ENCODE assay signal across 16 cellular contexts in the genomic region with DNA sequence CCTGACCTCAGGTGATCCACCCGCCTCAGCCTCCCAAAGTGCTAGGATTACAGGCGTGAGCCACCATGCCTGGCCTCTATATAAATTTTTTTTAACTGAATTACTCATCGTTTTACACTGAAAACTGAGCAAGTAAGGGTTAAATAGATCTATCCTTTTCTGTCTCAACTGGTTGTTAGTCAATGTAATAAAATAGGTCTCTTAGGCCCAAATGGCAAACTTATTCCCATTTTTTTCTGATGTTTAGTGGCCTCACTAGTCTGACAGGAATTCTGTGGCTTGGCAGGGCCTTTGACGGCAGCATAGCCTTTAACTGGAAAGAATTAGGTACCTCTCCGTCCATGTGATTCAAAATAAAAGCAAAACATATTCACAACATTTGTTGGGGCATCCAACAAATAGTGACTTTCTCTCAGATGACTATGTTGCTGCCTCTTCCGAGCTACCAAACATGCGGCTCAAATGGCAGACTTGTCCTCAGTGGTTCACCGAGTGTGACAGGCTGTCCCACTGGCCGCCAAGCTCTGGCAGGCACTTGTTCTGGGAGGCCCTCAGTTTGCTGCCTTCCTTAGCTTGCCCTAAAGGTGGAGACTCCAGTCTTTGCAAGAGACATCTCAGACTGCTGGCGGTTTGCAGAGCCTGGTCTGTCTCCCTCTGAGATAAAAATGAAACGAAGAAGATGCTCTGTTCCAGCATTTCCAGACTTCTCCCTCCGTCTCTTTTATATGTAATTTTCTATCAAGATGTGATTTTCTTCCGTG. TPM values are rescaled to one million over a fixed set of nuclear protein-coding genes. Genes with fewer than 3 reads are reported as not detected.
A peak's percentile ranks its signal among the peaks of the same experiment; 100 is the strongest.
DNase-seq lines count a peak whose midpoint lies in the region; ATAC-seq and TF ChIP-seq lines count a peak whose summit lies in the region.
"Had no signal": no experiment of that assay in that cellular context is flagged by ENCODE, and none has a peak within 500 bp of the region (broad histone marks: within the 10 kb centered on the region; RNA-seq: fewer than 3 reads in every experiment).

No MANE protein-coding gene starts in this region.

- H3K9me2 ChIP-seq in Karpas-422 (replicated peaks; ENCODE audit: insufficient read depth, low read length) (no peaks in the 10 kb centered on the region), neural cell (ENCODE audit: insufficient read depth, low read length) (no peaks in the 10 kb centered on the region)

- peak overlapping the region; percentile 74 to 97 (median 90) for H3K4me2 ChIP-seq in BLaER1 treated with 17β-estradiol and CSF1 and Interleukin-3, amounts not matched to agents 10 nM and 100 nM
- peak overlapping the region; percentile 33 for H3K4me2 ChIP-seq in Karpas-422 (ENCODE audit: low read depth, low read length, poor library complexity, severe bottlenecking)
- H3K4me2 ChIP-seq in neural cell (ENCODE audit: low read length), result no peak overlapping the region

- peaks cover 36% of the 10 kb centered on the region for H3K27me3 Mint-ChIP-seq in activated T-helper 17 cell treated with anti-CD3 and anti-CD28 coated beads, Interleukin-2, amount 50 U/mL, for 72 hours

- ATAC-seq in activated T-helper 17 cell treated with anti-CD3 and anti-CD28 coated beads, Interleukin-2, amount 50 U/mL, for 72 hours (replicated peaks), result no peak
- no peak for ATAC-seq in GM21576 (IDR thresholded peaks at IDR 0.05; ENCODE audit: unreplicated experiment)

- peaks cover 9% of the 10 kb centered on the region for H3K4me1 Mint-ChIP-seq in activated T-helper 17 cell treated with anti-CD3 and anti-CD28 coated beads, Interleukin-2, amount 50 U/mL, for 72 hours

- no peaks in the 10 kb centered on the region for H3K9me3 ChIP-seq in BLaER1 treated with 17β-estradiol and CSF1 and Interleukin-3, amounts not matched to agents 10 nM and 100 nM (replicated peaks in 1 of 11)
- H3K9me3 ChIP-seq in Karpas-422 (ENCODE audit: low read length) (no peaks in the 10 kb centered on the region), neural cell (ENCODE audit: low read length) (no peaks in the 10 kb centered on the region)
- no peaks in the 10 kb centered on the region for H3K9me3 ChIP-seq in effector memory CD4-positive, alpha-beta T cell (ENCODE audit: control insufficient read depth, low read length)
- H3K9me3 ChIP-seq: adrenal gland, ovary had no signal

- H3K27ac ChIP-seq in BLaER1 treated with 17β-estradiol and CSF1 and Interleukin-3, amounts not matched to agents 10 nM and 100 nM, result peak overlapping the region in 9 of 11 experiments; percentile 55 to 78 (median 69); a peak in 18 of 22 replicates
- H3K27ac ChIP-seq in Karpas-422 (ENCODE audit: low read length) (no peak overlapping the region), neural cell (ENCODE audit: low read length) (peak overlapping the region; percentile 23)
- H3K27ac ChIP-seq in effector memory CD4-positive, alpha-beta T cell (ENCODE audit: insufficient read depth, low read length, poor library complexity, severe bottlenecking), result no peak overlapping the region
- H3K27ac ChIP-seq: adrenal gland, ovary had no signal

- no peak for TF ChIP-seq EP300 in neural cell (conservative IDR thresholded peaks at IDR 0.05; ENCODE audit: poor library complexity, severe bottlenecking)

- TF ChIP-seq CTCF in neural cell (IDR thresholded peaks at IDR 0.05; ENCODE audit: poor library complexity, severe bottlenecking), result no peak

- H3K4me3 Mint-ChIP-seq in activated T-helper 17 cell treated with anti-CD3 and anti-CD28 coated beads, Interleukin-2, amount 50 U/mL, for 72 hours, result no peak overlapping the region
- H3K4me3 Mint-ChIP-seq: effector memory CD8-positive, alpha-beta T cell had no signal

- DNase-seq in Karpas-422, result no peak
- peak; percentile 67 for DNase-seq in cerebellum (ENCODE audit: low spot score)
- DNase-seq in hippocampal formation (lab: John Stamatoyannopoulos, UW), result no peak
- DNase-seq in effector memory CD4-positive, alpha-beta T cell, result no peak
- DNase-seq: effector memory CD8-positive, alpha-beta T cell; NCI-H526; ovary; SHP77 treated with DMSO at 0.1 percent for 48 hours had no signal

- H3K9ac ChIP-seq in BLaER1 treated with 17β-estradiol and CSF1 and Interleukin-3, amounts not matched to agents 10 nM and 100 nM, result peak overlapping the region in 9 of 11 experiments; percentile 38 to 69 (median 64); a peak in 15 of 22 replicates
- peak overlapping the region; percentile 15; the same call in 1 of the 2 replicates for H3K9ac ChIP-seq in Karpas-422 (ENCODE audit: low read length)
- peak overlapping the region; percentile 8 for H3K9ac ChIP-seq in neural cell (ENCODE audit: low read length)

- no peaks in the 10 kb centered on the region for H4K20me1 ChIP-seq in BLaER1 treated with 17β-estradiol and CSF1 and Interleukin-3, amounts not matched to agents 10 nM and 100 nM
- no peaks in the 10 kb centered on the region for H4K20me1 ChIP-seq in Karpas-422 (ENCODE audit: insufficient read depth, low read depth, low read length)
- no peaks in the 10 kb centered on the region for H4K20me1 ChIP-seq in neural cell (ENCODE audit: insufficient read depth)

- no peaks in the 10 kb centered on the region for H3K36me3 Mint-ChIP-seq in activated T-helper 17 cell treated with anti-CD3 and anti-CD28 coated beads, Interleukin-2, amount 50 U/mL, for 72 hours (ENCODE audit: low read depth)

- H3K4me3 ChIP-seq in BLaER1 treated with 17β-estradiol and CSF1 and Interleukin-3, amounts not matched to agents 10 nM and 100 nM, result peak overlapping the region in 5 of 10 experiments; percentile 14 to 43 (median 36); a peak in 4 of 20 replicates
- H3K4me3 ChIP-seq in Karpas-422 (ENCODE audit: low read length) (peak overlapping the region; percentile 0; the same call in 1 of the 2 replicates), neural cell (ENCODE audit: low read length) (peak overlapping the region; percentile 23)
- H3K4me3 ChIP-seq in effector memory CD4-positive, alpha-beta T cell (ENCODE audit: insufficient read depth, low read depth, low read length, poor library complexity, severe bottlenecking), result no peak overlapping the region
- H3K4me3 ChIP-seq: adrenal gland, ovary had no signal

- no peaks in the 10 kb centered on the region for H3K36me3 ChIP-seq in BLaER1 treated with 17β-estradiol and CSF1 and Interleukin-3, amounts not matched to agents 10 nM and 100 nM
- no peaks in the 10 kb centered on the region for H3K36me3 ChIP-seq in Karpas-422 (ENCODE audit: insufficient read depth, low read length)
- no peaks in the 10 kb centered on the region for H3K36me3 ChIP-seq in neural cell (ENCODE audit: insufficient read depth, low read length)
- no peaks in the 10 kb centered on the region for H3K36me3 ChIP-seq in effector memory CD4-positive, alpha-beta T cell (ENCODE audit: control insufficient read depth, insufficient read depth, low read length)
- H3K36me3 ChIP-seq: adrenal gland, ovary had no signal

- H3K79me2 ChIP-seq in Karpas-422 (ENCODE audit: low read length) (no peaks in the 10 kb centered on the region), neural cell (replicated peaks; ENCODE audit: insufficient read depth, low read length) (no peaks in the 10 kb centered on the region)

- no peak for TF ChIP-seq RAD21 in neural cell (conservative IDR thresholded peaks at IDR 0.05)

- H3K27ac Mint-ChIP-seq in activated T-helper 17 cell treated with anti-CD3 and anti-CD28 coated beads, Interleukin-2, amount 50 U/mL, for 72 hours, result no peak overlapping the region
- H3K27ac Mint-ChIP-seq: effector memory CD8-positive, alpha-beta T cell had no signal

- no peaks in the 10 kb centered on the region for H3K27me3 ChIP-seq in BLaER1 treated with 17β-estradiol and CSF1 and Interleukin-3, amounts not matched to agents 10 nM and 100 nM
- no peaks in the 10 kb centered on the region for H3K27me3 ChIP-seq in Karpas-422 (ENCODE audit: low read length)
- no peaks in the 10 kb centered on the region for H3K27me3 ChIP-seq in neural cell (ENCODE audit: insufficient read depth, low read depth, low read length)
- peaks cover 4% of the 10 kb centered on the region for H3K27me3 ChIP-seq in effector memory CD4-positive, alpha-beta T cell (replicated peaks; ENCODE audit: control insufficient read depth, insufficient read depth, low read length, poor library complexity, severe bottlenecking)
- H3K27me3 ChIP-seq: ovary had no signal

- H3F3A ChIP-seq in neural cell (ENCODE audit: insufficient read depth, low read length, poor library complexity, severe bottlenecking), result no peaks in the 10 kb centered on the region

- H2AFZ ChIP-seq in Karpas-422 (ENCODE audit: low read length) (peak overlapping the region; percentile 52), neural cell (ENCODE audit: low read depth, low read length) (no peak overlapping the region)

- peaks cover 61 to 79% (median 67%) of the 10 kb centered on the region in 10 experiments for H3K4me1 ChIP-seq in BLaER1 treated with 17β-estradiol and CSF1 and Interleukin-3, amounts not matched to agents 10 nM and 100 nM
- peaks cover 14% of the 10 kb centered on the region for H3K4me1 ChIP-seq in Karpas-422 (ENCODE audit: low read length)
- H3K4me1 ChIP-seq in effector memory CD4-positive, alpha-beta T cell (ENCODE audit: control insufficient read depth, insufficient read depth, low read length, poor library complexity, severe bottlenecking), result no peaks in the 10 kb centered on the region
- H3K4me1 ChIP-seq: adrenal gland had no signal

- no peaks in the 10 kb centered on the region for H3K9me3 Mint-ChIP-seq in activated T-helper 17 cell treated with anti-CD3 and anti-CD28 coated beads, Interleukin-2, amount 50 U/mL, for 72 hours
- H3K9me3 Mint-ChIP-seq: effector memory CD8-positive, alpha-beta T cell had no signal

TF ChIP-seq in neural cell, 6 proteins besides CTCF, POLR2A, EP300 and RAD21 (continues in another document):
- TF ChIP-seq POLR2AphosphoS5 (IDR thresholded peaks at IDR 0.05), result no peak

RNA-seq across cellular contexts. Expression of gene ATP1A4, which starts 17.4 kb away (rescaled TPM):
- not detected in 2 replicates for total RNA-seq in Karpas-422 (2014; rRNA removed; shearing (Covaris generic); ENCODE audit: low replicate concordance)
- 0.64 TPM for total RNA-seq in cerebellum
- polyA plus RNA-seq in neural cell, result not detected in 2 replicates
- not detected in 2 replicates for polyA minus RNA-seq in neural cell
- under 1 TPM in 1 of 2 donors, not detected in 1; 0.48 TPM for total RNA-seq in activated T-helper 17 cell treated with anti-CD3 and anti-CD28 coated beads, Interleukin-2, amount 50 U/mL, for 72 hours
- total RNA-seq: liver, M059J had no signal
- polyA plus RNA-seq: BJ, liver had no signal

RNA-seq across cellular contexts. Expression of gene CASQ1, which starts 21.6 kb away (rescaled TPM):
- not detected in 2 replicates for total RNA-seq in Karpas-422 (2014; rRNA removed; shearing (Covaris generic); ENCODE audit: low replicate concordance)
- total RNA-seq in cerebellum, result 1.3 TPM
- not detected in 2 replicates for polyA plus RNA-seq in neural cell
- polyA minus RNA-seq in neural cell, result not detected in 2 replicates
- total RNA-seq in activated T-helper 17 cell treated with anti-CD3 and anti-CD28 coated beads, Interleukin-2, amount 50 U/mL, for 72 hours, result not detected
- total RNA-seq: liver, M059J had no signal
- polyA plus RNA-seq: liver had no signal

RNA-seq across cellular contexts. Expression of gene PEA15, which starts 36.4 kb away (rescaled TPM):
- 40.1 and 69.1 TPM in 2 replicates for total RNA-seq in Karpas-422 (2014; rRNA removed; shearing (Covaris generic); ENCODE audit: low replicate concordance)
- total RNA-seq in cerebellum, result 125 TPM
- polyA plus RNA-seq in neural cell, result 46.4 and 51.9 TPM in 2 replicates
- 33.1 and 40.9 TPM in 2 replicates for polyA minus RNA-seq in neural cell
- total RNA-seq in activated T-helper 17 cell treated with anti-CD3 and anti-CD28 coated beads, Interleukin-2, amount 50 U/mL, for 72 hours, result 10 to 100 TPM; 48.7 to 49.4 TPM

RNA-seq across cellular contexts. Expression of gene ATP1A2, which starts 53.2 kb away (rescaled TPM):
- not detected in 2 replicates for total RNA-seq in Karpas-422 (2014; rRNA removed; shearing (Covaris generic); ENCODE audit: low replicate concordance)
- total RNA-seq in cerebellum, result 118 TPM
- polyA plus RNA-seq in neural cell, result 0.12 and 0.14 TPM in 2 replicates
- polyA minus RNA-seq in neural cell, result 0.23 and 0.49 TPM in 2 replicates
- total RNA-seq in activated T-helper 17 cell treated with anti-CD3 and anti-CD28 coated beads, Interleukin-2, amount 50 U/mL, for 72 hours, result not detected
- total RNA-seq: M059J had no signal

Comparison
In these comparisons a context has a peak if more than half of its experiments do, and no peak if none do; other contexts are left out.
1. H3K27ac ChIP-seq: peak in BLaER1 treated with 17β-estradiol and CSF1 and Interleukin-3, amounts not matched to agents 10 nM and 100 nM (9 of 11) and neural cell (single experiment); none in Karpas-422 (single experiment) and effector memory CD4-positive, alpha-beta T cell (single experiment).
2. H3K9ac ChIP-seq: peak in every context shown above with its lines; median percentile 64 in BLaER1 treated with 17β-estradiol and CSF1 and Interleukin-3, amounts not matched to agents 10 nM and 100 nM; 15 in Karpas-422; 8 in neural cell.